Comparison of ENCODE assay signal across 22 cellular contexts in the genomic region with DNA sequence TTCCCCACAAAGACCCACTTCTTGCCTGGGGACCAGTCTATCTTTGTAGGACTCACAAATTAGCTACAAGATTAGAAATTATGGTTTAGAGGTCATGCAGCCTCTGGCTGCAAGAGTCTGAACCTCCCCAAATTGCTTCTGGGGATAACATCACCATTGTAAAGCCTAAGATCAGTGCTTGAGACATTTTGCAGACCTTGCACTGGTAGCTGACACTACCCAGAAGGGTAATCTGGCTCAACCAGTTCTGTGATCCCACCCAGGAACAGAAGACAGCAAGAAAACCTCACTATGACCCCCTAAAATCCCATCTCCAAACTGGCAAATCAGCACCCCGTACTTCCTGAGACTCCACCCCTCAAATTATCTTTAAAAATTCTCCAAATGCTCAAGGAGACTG.
"Had no signal": no experiment of that assay in that cellular context is flagged by ENCODE, and none has a peak within 500 bp of the region (broad histone marks: within the 10 kb centered on the region; RNA-seq: fewer than 3 reads in every experiment).

No MANE protein-coding gene starts in this region.

- H3K9ac ChIP-seq: KMS-11 had no signal

- H3K9me3 ChIP-seq: Peyer's patch, SJSA1 had no signal

- H3K27me3 ChIP-seq: Peyer's patch, SJSA1 had no signal

- H3K27ac ChIP-seq: HL-60, KMS-11, Peyer's patch, SJSA1, SK-N-MC had no signal

- H3K36me3 ChIP-seq: Peyer's patch, SJSA1 had no signal

- DNase-seq: Kasumi-1, MM.1S, NCI-H1048, NCI-H1105, NCI-H1417, NCI-H1436 treated with DMSO at 0.1 percent for 48 hours, NCI-H1694, NCI-H187 treated with DMSO at 0.1 percent for 48 hours, NCI-H2029 treated with DMSO at 0.1 percent for 48 hours, NCI-H2171 treated with DMSO at 0.1 percent for 48 hours, NCI-H2227 treated with DMSO at 0.1 percent for 48 hours, NCI-H524 treated with DMSO at 0.1 percent for 48 hours, NCI-H69, NCI-H774, Peyer's patch, Right ventricle myocardium superior, SIG-M5 had no signal

- H3K4me2 ChIP-seq: KMS-11 had no signal

- ATAC-seq: K562 had no signal

- H3K4me3 ChIP-seq: K562, Peyer's patch, SJSA1, SK-N-MC had no signal

- H3K4me1 ChIP-seq: Peyer's patch had no signal
